In the genomic region with DNA sequence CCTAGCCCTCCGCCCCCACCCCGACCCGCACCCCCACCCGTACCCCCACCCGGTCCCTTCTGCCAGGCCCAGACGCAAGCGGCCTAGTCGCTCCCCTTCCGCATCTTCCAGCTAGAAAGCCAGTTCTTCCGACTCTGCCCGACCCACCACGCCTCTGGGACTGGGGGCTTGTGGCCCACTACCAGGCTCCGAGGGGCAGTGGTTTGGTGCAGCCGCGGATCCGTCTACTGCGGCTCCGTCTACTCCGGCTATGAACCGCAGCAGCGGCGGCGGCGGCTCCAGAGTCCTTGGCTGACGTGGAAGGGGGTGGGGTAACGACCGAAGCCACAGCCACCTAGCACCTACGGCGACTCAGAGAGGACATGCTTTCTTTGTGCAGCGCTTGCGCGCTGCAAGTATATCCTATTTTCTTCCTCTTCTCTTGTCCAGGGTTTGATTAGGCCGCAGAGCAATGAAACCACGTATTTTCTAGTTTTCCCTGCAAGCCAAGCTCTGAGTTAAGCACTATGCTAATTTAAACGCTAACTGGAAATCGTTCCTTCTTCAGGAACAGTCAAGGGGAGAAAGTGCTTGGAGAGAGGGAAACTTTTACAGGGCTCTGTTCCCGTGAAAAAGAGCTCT, we compare ENCODE assay signal across 8 cellular contexts. TPM values are rescaled to one million over a fixed set of nuclear protein-coding genes. Genes with fewer than 3 reads are reported as not detected.
DNase-seq lines count a peak whose midpoint lies in the region; ATAC-seq and TF ChIP-seq lines count a peak whose summit lies in the region.

A gene with protein sequence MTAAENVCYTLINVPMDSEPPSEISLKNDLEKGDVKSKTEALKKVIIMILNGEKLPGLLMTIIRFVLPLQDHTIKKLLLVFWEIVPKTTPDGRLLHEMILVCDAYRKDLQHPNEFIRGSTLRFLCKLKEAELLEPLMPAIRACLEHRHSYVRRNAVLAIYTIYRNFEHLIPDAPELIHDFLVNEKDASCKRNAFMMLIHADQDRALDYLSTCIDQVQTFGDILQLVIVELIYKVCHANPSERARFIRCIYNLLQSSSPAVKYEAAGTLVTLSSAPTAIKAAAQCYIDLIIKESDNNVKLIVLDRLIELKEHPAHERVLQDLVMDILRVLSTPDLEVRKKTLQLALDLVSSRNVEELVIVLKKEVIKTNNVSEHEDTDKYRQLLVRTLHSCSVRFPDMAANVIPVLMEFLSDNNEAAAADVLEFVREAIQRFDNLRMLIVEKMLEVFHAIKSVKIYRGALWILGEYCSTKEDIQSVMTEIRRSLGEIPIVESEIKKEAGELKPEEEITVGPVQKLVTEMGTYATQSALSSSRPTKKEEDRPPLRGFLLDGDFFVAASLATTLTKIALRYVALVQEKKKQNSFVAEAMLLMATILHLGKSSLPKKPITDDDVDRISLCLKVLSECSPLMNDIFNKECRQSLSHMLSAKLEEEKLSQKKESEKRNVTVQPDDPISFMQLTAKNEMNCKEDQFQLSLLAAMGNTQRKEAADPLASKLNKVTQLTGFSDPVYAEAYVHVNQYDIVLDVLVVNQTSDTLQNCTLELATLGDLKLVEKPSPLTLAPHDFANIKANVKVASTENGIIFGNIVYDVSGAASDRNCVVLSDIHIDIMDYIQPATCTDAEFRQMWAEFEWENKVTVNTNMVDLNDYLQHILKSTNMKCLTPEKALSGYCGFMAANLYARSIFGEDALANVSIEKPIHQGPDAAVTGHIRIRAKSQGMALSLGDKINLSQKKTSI (minus strand): TSS at position 252 of the 621 bp plus-strand sequence. CDS start 883 bp downstream, outside the sequence.

- DNase-seq in NCI-H2196 treated with DMSO at 0.1 percent for 48 hours (lab: John Stamatoyannopoulos, UW; ENCODE audit: unreplicated experiment), result peak; percentile 88
- peak; percentile 88 to 90 for DNase-seq in breast epithelium (ENCODE audit: low spot score in 2 of 2)
- peak; percentile 90 for DNase-seq in iPS-NIHi7 (ENCODE audit: extremely low spot score)
- peak; percentile 92 for DNase-seq in smooth muscle cell of the brain vasculature (ENCODE audit: low read depth, low spot score)

- H3K27me3 ChIP-seq in ACC112 (ENCODE audit: insufficient read depth, low read length), result no peaks in the 10 kb centered on the region
- H3K27me3 ChIP-seq in breast epithelium, result no peaks in the 10 kb centered on the region

- intact Hi-C loops in breast epithelium (cut with DNase I; ENCODE audit: low total_unique reads), result no loop called here

- TF ChIP-seq CTCF in VCaP (conservative IDR thresholded peaks at IDR 0.05), result no peak
- TF ChIP-seq CTCF in breast epithelium (IDR thresholded peaks at IDR 0.05), result no peak

- TF ChIP-seq POLR2A in breast epithelium (IDR thresholded peaks at IDR 0.05), result peak; percentile 71

- peak within 1 kb of the TSS; percentile 95 for H3K4me3 ChIP-seq in ACC112 (ENCODE audit: low read depth, low read length)
- H3K4me3 ChIP-seq in breast epithelium, result peak within 1 kb of the TSS; percentile 76 to 95 (median 87)

- peaks cover 44% of the 10 kb centered on the region for H3K79me2 ChIP-seq in ACC112 (ENCODE audit: control insufficient read depth, insufficient read depth, low read length, unreplicated experiment)

- H3K9me3 ChIP-seq in breast epithelium, result no peaks in the 10 kb centered on the region

- H2AFZ ChIP-seq in ACC112 (ENCODE audit: low read length, unreplicated experiment), result peak within 1 kb of the TSS; percentile 92

- H3K4me1 ChIP-seq in ACC112 (ENCODE audit: control insufficient read depth, insufficient read depth, low read length, unreplicated experiment) (peaks cover 19% of the 10 kb centered on the region), breast epithelium (no peaks in the 10 kb centered on the region)

- peak within 1 kb of the TSS; percentile 63 for H3K27ac ChIP-seq in ACC112 (ENCODE audit: low read depth, low read length)
- peak within 1 kb of the TSS; percentile 87 for H3K27ac ChIP-seq in VCaP
- H3K27ac ChIP-seq in breast epithelium, result peak within 1 kb of the TSS; percentile 82 to 93

- peak; percentile 67 for ATAC-seq in GM18870 (IDR thresholded peaks at IDR 0.05; ENCODE audit: unreplicated experiment)
- ATAC-seq in HG03135 (IDR thresholded peaks at IDR 0.05; ENCODE audit: unreplicated experiment), result peak; percentile 83

- peaks cover 32% of the 10 kb centered on the region for H3K36me3 ChIP-seq in ACC112 (ENCODE audit: insufficient read depth, low read length)
- no peaks in the 10 kb centered on the region for H3K36me3 ChIP-seq in breast epithelium

RNA-seq across cellular contexts. Expression of the gene that starts here (rescaled TPM):
- total RNA-seq in breast epithelium, result 100 to 1,000 TPM in 2 of 3 donors, 10 to 100 TPM in 1; 95.2 to 139 (median 115) TPM

Comparison
In these comparisons a context has a peak if more than half of its experiments do, and no peak if none do; other contexts are left out.
1. Peak in every context shown above with its lines: DNase-seq, ATAC-seq, H3K4me3 ChIP-seq and H3K27ac ChIP-seq.